Comparison of ENCODE assay signal across 1 cellular context in the genomic region with DNA sequence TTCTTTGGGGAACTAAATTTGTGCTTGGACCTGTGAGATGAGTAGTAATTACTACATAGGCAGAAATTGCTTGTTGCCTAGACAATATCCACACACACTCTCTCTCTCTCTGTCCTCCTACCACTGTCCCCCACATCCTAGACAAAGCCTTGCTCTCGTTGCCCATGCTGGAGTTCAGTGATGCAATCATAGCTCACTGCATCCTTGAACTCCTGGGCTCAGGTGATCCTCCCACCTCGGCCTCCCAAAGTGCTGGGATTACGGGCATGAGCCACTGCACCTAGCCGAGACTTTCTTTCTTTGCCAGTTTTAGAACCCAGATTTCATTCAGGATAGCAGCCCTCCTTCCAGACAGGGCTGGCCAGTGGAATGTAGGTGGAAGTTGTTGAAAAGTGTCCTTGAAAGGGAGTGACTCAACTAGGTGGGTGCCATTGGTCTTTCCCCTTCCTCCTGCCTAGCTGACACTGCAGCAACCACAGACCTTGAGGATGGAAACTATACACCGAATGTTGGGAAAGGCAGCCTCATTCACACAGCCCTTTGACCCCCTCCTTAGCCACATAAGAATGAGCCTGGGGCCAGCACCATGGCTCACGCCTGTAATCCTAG.
A peak's percentile ranks its signal among the peaks of the same experiment; 100 is the strongest.
TF ChIP-seq lines count a peak whose summit lies in the region.

No MANE protein-coding gene starts in this region.

TF ChIP-seq in K562, 482 proteins besides CTCF, POLR2A, EP300 and RAD21:
- TF ChIP-seq TBP (optimal IDR thresholded peaks at IDR 0.05; ENCODE audit: low read depth, low read length) (no peak), MAFF (IDR thresholded peaks at IDR 0.05; ENCODE audit: low read length) (no peak), SIX5 (IDR thresholded peaks at IDR 0.05; ENCODE audit: borderline replicate concordance in 1 of 2, insufficient read depth in 1 of 2, low read depth in 1 of 2, low read length in 2 of 2) (no peak)
- TF ChIP-seq, protein P1, sequence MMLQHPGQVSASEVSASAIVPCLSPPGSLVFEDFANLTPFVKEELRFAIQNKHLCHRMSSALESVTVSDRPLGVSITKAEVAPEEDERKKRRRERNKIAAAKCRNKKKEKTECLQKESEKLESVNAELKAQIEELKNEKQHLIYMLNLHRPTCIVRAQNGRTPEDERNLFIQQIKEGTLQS (IDR thresholded peaks at IDR 0.05): 0 out of 2 replicates have a peak, but pooled peaks have one; percentile 19
- TF ChIP-seq, protein P1 (CRISPR knock-in tag; conservative IDR thresholded peaks at IDR 0.05): no peak
